In genomic region chr7:2354173-2355078, GRCh38 we compare ENCODE assay signal across 8 cellular contexts. TPM values are rescaled to one million over a fixed set of nuclear protein-coding genes. Genes with fewer than 3 reads are reported as not detected.
DNase-seq lines count a peak whose midpoint lies in the region; ATAC-seq and TF ChIP-seq lines count a peak whose summit lies in the region.

TSS of gene EIF3B (plus strand) at chr7:2354827. CDS start at chr7:2354922, 95 bp downstream.

- H3K36me3 Mint-ChIP-seq in type B pancreatic cell, result peaks cover 9% of the 10 kb centered on the region

- peaks cover 3% of the 10 kb centered on the region for H3K27me3 Mint-ChIP-seq in type B pancreatic cell

- ATAC-seq in HG02884 (IDR thresholded peaks at IDR 0.05; ENCODE audit: unreplicated experiment), result peak; percentile 72
- peak; percentile 95 for ATAC-seq in left cardiac atrium

- TF ChIP-seq CTCF in adrenal gland (IDR thresholded peaks at IDR 0.05) (peak in 3 of 6 experiments; percentile 5 to 30 (median 15)), type B pancreatic cell (conservative IDR thresholded peaks at IDR 0.05) (no peak)

- peaks cover 17% of the 10 kb centered on the region for H3K4me1 Mint-ChIP-seq in type B pancreatic cell (ENCODE audit: unreplicated experiment)

- peaks cover 25 to 41% of the 10 kb centered on the region in 2 donors for H3K4me1 ChIP-seq in adrenal gland (replicated peaks in 1 of 2)

- no peaks in the 10 kb centered on the region for H3K9me3 ChIP-seq in adrenal gland (replicated peaks in 1 of 3)

- TF ChIP-seq POLR2A in GM15510 (IDR thresholded peaks at IDR 0.05; ENCODE audit: borderline replicate concordance, extremely low read depth, insufficient read length) (peak; percentile 96), adrenal gland (IDR thresholded peaks at IDR 0.05) (peak; percentile 68 to 77)

- 0% methylated on average over 19 to 81 of the region's 81 CpGs for WGBS in adrenal gland, 4 donors

- peak within 1 kb of the TSS; percentile 100 for H3K27ac Mint-ChIP-seq in type B pancreatic cell

- peak within 1 kb of the TSS; percentile 99 for H3K4me3 Mint-ChIP-seq in type B pancreatic cell

- H3K4me3 ChIP-seq in adrenal gland, result peak within 1 kb of the TSS; percentile 61 to 94 (median 80)

- intact Hi-C loops in adrenal gland (cut with DNase I), result loop anchor here (5.0 to 10.0 kb wide), 3 partner anchors 48 to 780 kb away; partner anchors contain the start of genes CHST12 (in 1 of the 2), MRM2 (in 1 of the 2), NUDT1 (in 1 of the 2) and PSMG3 (in 1 of the 2)
- intact Hi-C loops in left cardiac atrium (cut with DNase I), result loop anchor here in 1 of 2 donors (5.0 kb wide), 1 partner anchor 112 kb away; the partner anchor contains the start of genes MRM2 and NUDT1
- intact Hi-C loops in posterior cingulate gyrus (cut with DNase I), result loop anchor here (2.0 kb wide), 1 partner anchor 50 kb away; no protein-coding TSS in a partner anchor

- no peaks in the 10 kb centered on the region for H3K27me3 ChIP-seq in adrenal gland

- H3K9me3 Mint-ChIP-seq in type B pancreatic cell, result no peaks in the 10 kb centered on the region

- peak within 1 kb of the TSS; percentile 71 to 100 (median 96) for H3K27ac ChIP-seq in adrenal gland

- DNase-seq in NCI-H146 treated with DMSO at 0.1 percent for 48 hours (lab: John Stamatoyannopoulos, UW; ENCODE audit: unreplicated experiment), result peak; percentile 90
- peak; percentile 76 to 93 (median 88) for DNase-seq in T-helper 1 cell
- DNase-seq in adrenal gland, result peak; percentile 88 to 96 (median 91)
- peak; percentile 92 for DNase-seq in left cardiac atrium
- DNase-seq in posterior cingulate gyrus, result peak; percentile 78 to 98 (median 82)
- DNase-seq in type B pancreatic cell (ENCODE audit: extremely low spot score, unreplicated experiment), result peak; percentile 86

- no peaks in the 10 kb centered on the region for H3K36me3 ChIP-seq in adrenal gland (replicated peaks in 1 of 2)

RNA-seq across cellular contexts. Expression of gene EIF3B, which starts in this region (rescaled TPM):
- total RNA-seq in adrenal gland (100 to 1,000 TPM in 6 of 8 donors, 10 to 100 TPM in 2; 81.4 to 149 (median 110) TPM), left cardiac atrium (10 to 100 TPM; 59.6 to 96.1 TPM), type B pancreatic cell (ENCODE audit: low replicate concordance) (178 and 183 TPM in 2 replicates)
- polyA plus RNA-seq in adrenal gland, result 100 to 1,000 TPM; 107 to 183 (median 107) TPM

Comparison
In these comparisons a context has a peak if more than half of its experiments do, and no peak if none do; other contexts are left out.
1. Peak in every context shown above with its lines: DNase-seq, ATAC-seq, H3K4me3 ChIP-seq and H3K27ac ChIP-seq.